Comparison of ENCODE assay signal across 8 cellular contexts in genomic region chr2:84971799-84972790, GRCh38. TPM values are rescaled to one million over a fixed set of nuclear protein-coding genes. Genes with fewer than 3 reads are reported as not detected.
A peak's percentile ranks its signal among the peaks of the same experiment; 100 is the strongest.
DNase-seq lines count a peak whose midpoint lies in the region; ATAC-seq and TF ChIP-seq lines count a peak whose summit lies in the region.

No MANE protein-coding gene starts in this region.

- WGBS in gastroesophageal sphincter (ENCODE audit: low coverage in 1 of 2), 2 donors, result 12 to 14% methylated on average over 7 to 11 of the region's 67 CpGs

- DNase-seq in SHP77 (lab: John Stamatoyannopoulos, UW) (peak; percentile 9 to 21), SHP77 treated with DMSO at 0.1 percent for 48 hours (lab: John Stamatoyannopoulos, UW) (no peak), OCI-M1 (lab: John Stamatoyannopoulos, UW) (peak; percentile 59), omental fat pad (ENCODE audit: low spot score) (no peak), thoracic aorta (ENCODE audit: low spot score) (no peak)
- peak; percentile 58 for DNase-seq in activated T-helper 9 cell treated with anti-CD3 and anti-CD28 coated beads, Interleukin-2, amount 50 U/mL, for 16 hours (ENCODE audit: low read depth)

- TF ChIP-seq POLR2A in gastroesophageal sphincter (IDR thresholded peaks at IDR 0.05), result no peak

- no peak for TF ChIP-seq CTCF in gastroesophageal sphincter (IDR thresholded peaks at IDR 0.05)
- no peak for TF ChIP-seq CTCF in omental fat pad (IDR thresholded peaks at IDR 0.05)
- no peak for TF ChIP-seq CTCF in thoracic aorta (IDR thresholded peaks at IDR 0.05)

- no peaks in the 10 kb centered on the region for H3K27me3 ChIP-seq in gastroesophageal sphincter
- H3K27me3 ChIP-seq in thoracic aorta (replicated peaks; ENCODE audit: insufficient read depth), result no peaks in the 10 kb centered on the region

- H3K4me1 ChIP-seq in gastroesophageal sphincter (peaks cover 8 to 73% (median 25%) of the 10 kb centered on the region in 3 donors), thoracic aorta (ENCODE audit: control insufficient read depth in 1 of 2, low read depth in 2 of 2) (peaks cover 36 to 59% of the 10 kb centered on the region in 2 donors)

- ATAC-seq in HG03025 (IDR thresholded peaks at IDR 0.05; ENCODE audit: low FRiP score, unreplicated experiment) (peak; percentile 25), gastroesophageal sphincter (peak; percentile 33), omental fat pad (ENCODE audit: low FRiP score) (peak; percentile 4), thoracic aorta (ENCODE audit: insufficient number of reproducible peaks, low FRiP score, low read depth) (peak; percentile 24)

- H3K4me3 ChIP-seq in gastroesophageal sphincter, result peak overlapping the region; percentile 60 to 77
- H3K4me3 ChIP-seq in thoracic aorta, result peak overlapping the region; percentile 77

- H3K36me3 ChIP-seq in gastroesophageal sphincter (no peaks in the 10 kb centered on the region), thoracic aorta (no peaks in the 10 kb centered on the region)

- TF ChIP-seq EP300 in gastroesophageal sphincter (IDR thresholded peaks at IDR 0.05), result no peak

- H3K27ac ChIP-seq in gastroesophageal sphincter (peak overlapping the region; percentile 77 to 100 (median 98)), thoracic aorta (peak overlapping the region; percentile 87 to 91)

- H3K9me3 ChIP-seq in gastroesophageal sphincter (no peaks in the 10 kb centered on the region), thoracic aorta (no peaks in the 10 kb centered on the region)

RNA-seq across cellular contexts. Expression of gene KCMF1, which starts 1.1 kb away (rescaled TPM):
- total RNA-seq in gastroesophageal sphincter (10 to 100 TPM; 39.4 to 79.1 (median 68.1) TPM), omental fat pad (10 to 100 TPM; 52.0 to 75.2 (median 63.5) TPM), thoracic aorta (10 to 100 TPM; 40.6 to 46.7 TPM)

Comparison
In these comparisons a context has a peak if more than half of its experiments do, and no peak if none do; other contexts are left out.
1. DNase-seq: peak in SHP77 (2 of 2), OCI-M1 (single experiment) and activated T-helper 9 cell treated with anti-CD3 and anti-CD28 coated beads, Interleukin-2, amount 50 U/mL, for 16 hours (single experiment); none in SHP77 treated with DMSO at 0.1 percent for 48 hours (single experiment), omental fat pad (single experiment) and thoracic aorta (single experiment).
2. Peak in every context shown above with its lines, with median percentiles within 50 percentile points of each other: ATAC-seq.